Comparison of ENCODE assay signal across 11 cellular contexts in genomic region chr16:85003076-85003475, GRCh38. TPM values are rescaled to one million over a fixed set of nuclear protein-coding genes. Genes with fewer than 3 reads are reported as not detected.
DNase-seq lines count a peak whose midpoint lies in the region; ATAC-seq and TF ChIP-seq lines count a peak whose summit lies in the region.
"Had no signal": no experiment of that assay in that cellular context is flagged by ENCODE, and none has a peak within 500 bp of the region (broad histone marks: within the 10 kb centered on the region; RNA-seq: fewer than 3 reads in every experiment).

No MANE protein-coding gene starts in this region.

- in situ Hi-C loops in mammary epithelial cell (cut with MboI; ENCODE audit: low sequenced_read_pairs in 2 of 2) = no loop called here

- peaks cover 95% of the 10 kb centered on the region for H3K79me2 ChIP-seq in mammary epithelial cell (ENCODE audit: insufficient read depth, low read length)

- no peak for DNase-seq in MCF 10A (ENCODE audit: unreplicated experiment)
- no peak for DNase-seq in mammary epithelial cell
- DNase-seq in endodermal cell = no peak
- no peak for DNase-seq in natural killer cell treated with Interleukin-12 subunit alpha and Interleukin-12 subunit beta and Interleukin-15 and Interleukin-18, amount 100 ng/mL, for 72 hours (ENCODE audit: low spot score)
- no peak for DNase-seq in cerebellum (ENCODE audit: low spot score)
- DNase-seq: BE2C, NCI-H2029, SHP77 had no signal

- H3K4me3 ChIP-seq in mammary epithelial cell (replicated peaks in 1 of 3; ENCODE audit: insufficient read depth in 1 of 3, low read depth in 2 of 3, low read length in 3 of 3) (no peak overlapping the region), endodermal cell (ENCODE audit: low read length) (no peak overlapping the region), urinary bladder (ENCODE audit: low read depth, low read length) (no peak overlapping the region)

- dilution Hi-C loops in mammary epithelial cell (cut with HindIII; ENCODE audit: low sequenced_read_pairs) = no loop called here

- H3K4me3 Mint-ChIP-seq in MCF 10A (ENCODE audit: unreplicated experiment) (peak overlapping the region; percentile 33), endodermal cell (no peak overlapping the region)
- H3K4me3 Mint-ChIP-seq in natural killer cell treated with Interleukin-12 subunit alpha and Interleukin-12 subunit beta and Interleukin-15 and Interleukin-18, amount 100 ng/mL, for 72 hours = peak overlapping the region; percentile 58

- CTCF ChIA-PET in MCF 10A (lab: Yijun Ruan, JAX) (no interaction called here), mammary epithelial cell (lab: Charles Lee; ENCODE audit: low non-redundant PET) (no interaction called here)

- H3K27ac ChIP-seq in mammary epithelial cell (ENCODE audit: insufficient read depth, low read depth, low read length) (no peak overlapping the region), endodermal cell (ENCODE audit: low read depth, low read length) (no peak overlapping the region), urinary bladder (ENCODE audit: low read depth) (peak overlapping the region; percentile 94)

- no peaks in the 10 kb centered on the region for H3K9me3 Mint-ChIP-seq in MCF 10A (ENCODE audit: unreplicated experiment)
- no peaks in the 10 kb centered on the region for H3K9me3 Mint-ChIP-seq in endodermal cell
- no peaks in the 10 kb centered on the region for H3K9me3 Mint-ChIP-seq in natural killer cell treated with Interleukin-12 subunit alpha and Interleukin-12 subunit beta and Interleukin-15 and Interleukin-18, amount 100 ng/mL, for 72 hours

- intact Hi-C loops in MCF 10A (cut with micrococcal nuclease) (no loop called here), mammary epithelial cell (cut with micrococcal nuclease) (no loop called here)

- no peak for TF ChIP-seq CTCF in MCF 10A (IDR thresholded peaks at IDR 0.05; ENCODE audit: unreplicated experiment)
- TF ChIP-seq CTCF in mammary epithelial cell (conservative IDR thresholded peaks at IDR 0.05 in 1 of 2, IDR thresholded peaks at IDR 0.05 in 1 of 2; ENCODE audit: extremely low read depth in 1 of 2, insufficient read depth in 1 of 2, low read depth in 1 of 2, low read length in 2 of 2) = no peak
- TF ChIP-seq CTCF in endodermal cell (conservative IDR thresholded peaks at IDR 0.05) = no peak

- H3K27ac Mint-ChIP-seq in MCF 10A (ENCODE audit: low read depth, unreplicated experiment) = peak overlapping the region; percentile 93
- peak overlapping the region; percentile 82 for H3K27ac Mint-ChIP-seq in endodermal cell
- peak overlapping the region; percentile 40 to 50 for H3K27ac Mint-ChIP-seq in natural killer cell treated with Interleukin-12 subunit alpha and Interleukin-12 subunit beta and Interleukin-15 and Interleukin-18, amount 100 ng/mL, for 72 hours

- ATAC-seq in natural killer cell treated with Interleukin-12 subunit alpha and Interleukin-12 subunit beta and Interleukin-15 and Interleukin-18, amount 100 ng/mL, for 72 hours = peak in 1 of 2 donors; percentile 37
- ATAC-seq in GM18517 (IDR thresholded peaks at IDR 0.05; ENCODE audit: unreplicated experiment) (no peak), GM19035 (IDR thresholded peaks at IDR 0.05; ENCODE audit: unreplicated experiment) (no peak)

- H3K27me3 ChIP-seq in mammary epithelial cell (ENCODE audit: insufficient read depth, low read length) = no peaks in the 10 kb centered on the region
- no peaks in the 10 kb centered on the region for H3K27me3 ChIP-seq in endodermal cell (ENCODE audit: control insufficient read depth, insufficient read depth, low read length, poor library complexity, severe bottlenecking)
- H3K27me3 ChIP-seq: BE2C had no signal

- H3K9me3 ChIP-seq in mammary epithelial cell (replicated peaks; ENCODE audit: insufficient read depth, low read length) (no peaks in the 10 kb centered on the region), endodermal cell (ENCODE audit: control insufficient read depth, low read length) (no peaks in the 10 kb centered on the region)
- H3K9me3 ChIP-seq: BE2C had no signal

- 98% methylated on average over 6 of the region's 13 CpGs for WGBS in mammary epithelial cell (ENCODE audit: low coverage, missing lambda C conversion rate)
- WGBS in endodermal cell (ENCODE audit: insufficient coverage in 1 of 2, insufficient read length in 1 of 2), 2 experiments = 87 to 88% methylated on average over 10 to 13 of the region's 13 CpGs
- WGBS in urinary bladder = 87% methylated on average over 13 of the region's 13 CpGs

- no TSS peak for BruUV-seq in MCF 10A (replicated peaks; lab: Mats Ljungman, UMichigan)
- BruUV-seq in mammary epithelial cell (replicated peaks; lab: Mats Ljungman, UMichigan) = no TSS peak

- H3K4me1 ChIP-seq in mammary epithelial cell (ENCODE audit: insufficient read depth, low read length) (peaks cover 71% of the 10 kb centered on the region), endodermal cell (ENCODE audit: control insufficient read depth, insufficient read depth, low read length) (no peaks in the 10 kb centered on the region), urinary bladder (ENCODE audit: insufficient read depth) (peaks cover 10% of the 10 kb centered on the region)

- POLR2A ChIA-PET in MCF 10A (lab: Yijun Ruan, JAX) = interaction anchor here (6.6 to 11.4 kb wide), 2 partner anchors 6 to 24 kb away, joined by 71 to 336 read pairs; partner anchors contain the start of gene KIAA0513

- H2AFZ ChIP-seq in mammary epithelial cell (ENCODE audit: low read depth, low read length) = no peak overlapping the region

- H3K4me1 Mint-ChIP-seq in MCF 10A (ENCODE audit: insufficient read depth, unreplicated experiment) = peaks cover 71% of the 10 kb centered on the region
- H3K4me1 Mint-ChIP-seq in endodermal cell = peaks cover 32% of the 10 kb centered on the region
- H3K4me1 Mint-ChIP-seq in natural killer cell treated with Interleukin-12 subunit alpha and Interleukin-12 subunit beta and Interleukin-15 and Interleukin-18, amount 100 ng/mL, for 72 hours (ENCODE audit: low read depth in 2 of 2) = peaks cover 47 to 54% of the 10 kb centered on the region in 2 donors

- H3K27me3 Mint-ChIP-seq in MCF 10A (ENCODE audit: insufficient read depth, unreplicated experiment) (no peaks in the 10 kb centered on the region), endodermal cell (ENCODE audit: insufficient read depth) (no peaks in the 10 kb centered on the region)
- no peaks in the 10 kb centered on the region for H3K27me3 Mint-ChIP-seq in natural killer cell treated with Interleukin-12 subunit alpha and Interleukin-12 subunit beta and Interleukin-15 and Interleukin-18, amount 100 ng/mL, for 72 hours

- H3K9ac ChIP-seq in mammary epithelial cell (ENCODE audit: insufficient read depth, low read length) (no peak overlapping the region), endodermal cell (ENCODE audit: extremely low read depth, low read length, poor library complexity, severe bottlenecking) (no peak overlapping the region)

- H3K36me3 ChIP-seq in mammary epithelial cell (ENCODE audit: insufficient read depth, low read length) (peaks cover 3% of the 10 kb centered on the region), endodermal cell (ENCODE audit: control insufficient read depth, insufficient read depth, low read length) (peaks cover 22% of the 10 kb centered on the region), urinary bladder (ENCODE audit: insufficient read depth) (no peaks in the 10 kb centered on the region)

- no peak overlapping the region for H3K4me2 ChIP-seq in mammary epithelial cell (ENCODE audit: insufficient read depth, low read depth, low read length)

- H3K36me3 Mint-ChIP-seq in MCF 10A (ENCODE audit: insufficient read depth, unreplicated experiment) (peaks cover 34% of the 10 kb centered on the region), endodermal cell (ENCODE audit: low read depth) (peaks cover 35% of the 10 kb centered on the region)
- no peaks in the 10 kb centered on the region for H3K36me3 Mint-ChIP-seq in natural killer cell treated with Interleukin-12 subunit alpha and Interleukin-12 subunit beta and Interleukin-15 and Interleukin-18, amount 100 ng/mL, for 72 hours

- no peaks in the 10 kb centered on the region for H4K20me1 ChIP-seq in mammary epithelial cell (ENCODE audit: insufficient read depth, low read length)

RNA-seq across cellular contexts. Expression of gene ZDHHC7, which starts 8.3 kb away (rescaled TPM):
- total RNA-seq in MCF 10A (2022) = 46.3 and 54.5 TPM in 2 replicates
- 10 to 100 TPM; 46.9 to 83.4 TPM for total RNA-seq in mammary epithelial cell
- 54.7 TPM for polyA plus RNA-seq in mammary epithelial cell
- 173 TPM for polyA minus RNA-seq in mammary epithelial cell
- total RNA-seq in endodermal cell = 10 to 100 TPM; 58.7 to 61.8 TPM
- polyA plus RNA-seq in endodermal cell (2013, experiment 1 of 2) = 35.7 TPM
- polyA plus RNA-seq in endodermal cell (2013, experiment 2 of 2) = 35.7 TPM
- total RNA-seq in natural killer cell treated with Interleukin-12 subunit alpha and Interleukin-12 subunit beta and Interleukin-15 and Interleukin-18, amount 100 ng/mL, for 72 hours = 10 to 100 TPM; 28.5 to 43.9 TPM
- total RNA-seq in urinary bladder = 31.1 TPM
- polyA plus RNA-seq in urinary bladder = 49.7 TPM
- total RNA-seq in cerebellum = 21.7 TPM

RNA-seq across cellular contexts. Expression of gene KIAA0513, which starts 24.5 kb away (rescaled TPM):
- 4.2 and 4.9 TPM in 2 replicates for total RNA-seq in MCF 10A (2022)
- total RNA-seq in mammary epithelial cell = 10 to 100 TPM in 1 of 2 donors, 1 to 10 TPM in 1; 5.0 to 10.0 TPM
- 3.4 TPM for polyA plus RNA-seq in mammary epithelial cell
- polyA minus RNA-seq in mammary epithelial cell = 8.7 TPM
- 10 to 100 TPM in 1 of 2 donors, 1 to 10 TPM in 1; 9.2 to 16.0 TPM for total RNA-seq in endodermal cell
- polyA plus RNA-seq in endodermal cell (2013, experiment 1 of 2) = 7.4 TPM
- polyA plus RNA-seq in endodermal cell (2013, experiment 2 of 2) = 6.7 TPM
- 1 to 10 TPM; 3.3 to 3.6 TPM for total RNA-seq in natural killer cell treated with Interleukin-12 subunit alpha and Interleukin-12 subunit beta and Interleukin-15 and Interleukin-18, amount 100 ng/mL, for 72 hours
- 9.8 TPM for total RNA-seq in urinary bladder
- 19.9 TPM for polyA plus RNA-seq in urinary bladder
- 32.9 TPM for total RNA-seq in cerebellum
